Comparison of ENCODE assay signal across 18 cellular contexts in the genomic region with DNA sequence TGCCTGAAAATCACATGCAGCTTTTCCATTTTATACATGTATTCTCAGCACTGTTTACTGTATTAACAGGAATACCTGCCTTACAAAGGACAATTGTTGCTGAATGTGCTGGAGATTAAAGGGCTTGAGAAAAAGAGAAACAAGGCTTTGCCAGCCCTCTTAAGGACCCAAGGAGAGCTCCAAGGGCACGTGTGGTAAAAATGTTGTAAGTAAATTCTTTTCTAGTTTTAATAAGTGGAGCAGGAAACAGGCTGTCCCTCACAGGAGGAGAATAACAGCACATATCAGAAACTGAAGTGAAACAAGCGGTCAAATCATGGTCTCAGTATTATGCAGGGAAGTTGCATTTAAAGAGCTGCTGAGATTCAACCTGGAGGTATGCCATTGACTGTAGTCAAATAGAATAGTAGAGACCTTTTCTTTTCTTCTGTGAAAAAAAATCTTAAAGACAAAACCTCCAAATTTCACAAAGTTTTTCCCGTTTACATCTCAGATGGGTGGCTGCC. TPM values are rescaled to one million over a fixed set of nuclear protein-coding genes. Genes with fewer than 3 reads are reported as not detected.
DNase-seq lines count a peak whose midpoint lies in the region; ATAC-seq, FAIRE-seq and TF ChIP-seq lines count a peak whose summit lies in the region.
"Had no signal": no experiment of that assay in that cellular context is flagged by ENCODE, and none has a peak within 500 bp of the region (broad histone marks: within the 10 kb centered on the region; RNA-seq: fewer than 3 reads in every experiment).

No MANE protein-coding gene starts in this region.

- H3K36me3 ChIP-seq in OCI-LY3 (replicated peaks; ENCODE audit: low read depth, low read length) (no peaks in the 10 kb centered on the region), thoracic aorta (peaks cover 6% of the 10 kb centered on the region), PC-9 (ENCODE audit: low read depth) (no peaks in the 10 kb centered on the region)

- intact Hi-C loops in PC-9 (cut with micrococcal nuclease; ENCODE audit: unreplicated experiment) = no loop called here

- POLR2A ChIA-PET in PC-9 (lab: Charles Lee; ENCODE audit: unreplicated experiment) = no interaction called here

- H3K4me1 ChIP-seq in OCI-LY3 (ENCODE audit: low read length) (peaks cover 14% of the 10 kb centered on the region), thoracic aorta (ENCODE audit: control insufficient read depth in 1 of 2, low read depth in 2 of 2) (peaks cover 56 to 86% of the 10 kb centered on the region in 2 donors), PC-9 (replicated peaks; ENCODE audit: insufficient read depth) (no peaks in the 10 kb centered on the region)

- H3K27me3 ChIP-seq in OCI-LY3 (ENCODE audit: low read depth, low read length) (peaks cover 22% of the 10 kb centered on the region), thoracic aorta (replicated peaks; ENCODE audit: insufficient read depth) (no peaks in the 10 kb centered on the region), PC-9 (ENCODE audit: insufficient read depth, low read depth) (no peaks in the 10 kb centered on the region)
- H3K27me3 ChIP-seq: BLaER1 had no signal

- no peaks in the 10 kb centered on the region for H3F3A ChIP-seq in PC-9 (ENCODE audit: insufficient read depth, low read depth)

- H4K20me1 ChIP-seq in OCI-LY3 (ENCODE audit: insufficient read depth, low read length) (no peaks in the 10 kb centered on the region), PC-9 (ENCODE audit: insufficient read depth) (no peaks in the 10 kb centered on the region)

- H3K27ac ChIP-seq in OCI-LY3 (ENCODE audit: low read length) (no peak overlapping the region), thoracic aorta (peak overlapping the region; percentile 59 to 96), PC-9 (no peak overlapping the region)
- H3K27ac ChIP-seq: 22Rv1, BLaER1 had no signal

- DNase-seq in NOMO-1 treated with DMSO at 0.1 percent for 48 hours (lab: John Stamatoyannopoulos, UW; ENCODE audit: unreplicated experiment) (peak; percentile 14), NOMO-1 treated with dmso at 0.1 percent for 144 hours (lab: John Stamatoyannopoulos, UW; ENCODE audit: unreplicated experiment) (no peak), thoracic aorta (ENCODE audit: low spot score) (no peak), PC-9 (no peak), hypothalamus (lab: John Stamatoyannopoulos, UW) (no peak), cortex of kidney (lab: John Stamatoyannopoulos, UW) (no peak)
- DNase-seq: activated CD4-positive, alpha-beta T cell treated with anti-CD3 and anti-CD28 coated beads for 48 hours; activated naive CD4-positive, alpha-beta T cell treated with anti-CD3 and anti-CD28 coated beads for 36 hours; SIG-M5; T1000; trophoblast cell had no signal

- H3K9me2 ChIP-seq in PC-9 (ENCODE audit: insufficient read depth) = no peaks in the 10 kb centered on the region

- no peak overlapping the region for H3K4me3 ChIP-seq in OCI-LY3 (ENCODE audit: low read length)
- H3K4me3 ChIP-seq in thoracic aorta = peak overlapping the region; percentile 31
- no peak overlapping the region for H3K4me3 ChIP-seq in PC-9
- H3K4me3 ChIP-seq: BLaER1, skin epidermis had no signal

- H3K9ac ChIP-seq in OCI-LY3 (ENCODE audit: low read length) = no peak overlapping the region
- H3K9ac ChIP-seq: BLaER1 had no signal

- no peak for TF ChIP-seq CTCF in OCI-LY3 (IDR thresholded peaks at IDR 0.05; ENCODE audit: low read depth, low read length)
- no peak for TF ChIP-seq CTCF in thoracic aorta (IDR thresholded peaks at IDR 0.05)
- no peak for TF ChIP-seq CTCF in PC-9 (conservative IDR thresholded peaks at IDR 0.05)

- H3K9me3 ChIP-seq in OCI-LY3 (ENCODE audit: insufficient read depth, low read length) (no peaks in the 10 kb centered on the region), thoracic aorta (no peaks in the 10 kb centered on the region), PC-9 (ENCODE audit: insufficient read depth, low read depth) (no peaks in the 10 kb centered on the region)
- H3K9me3 ChIP-seq: BLaER1 had no signal

- ATAC-seq in thoracic aorta (ENCODE audit: insufficient number of reproducible peaks, low FRiP score, low read depth) = no peak
- ATAC-seq: stimulated activated effector memory CD8-positive, alpha-beta T cell treated with anti-CD3 and anti-CD28 coated beads, Interleukin-12 subunit alpha, Interleukin-12 subunit beta, amount 100 ng/mL, for 72 hours had no signal

- H3K79me2 ChIP-seq in OCI-LY3 (ENCODE audit: low read length) (no peaks in the 10 kb centered on the region), PC-9 (ENCODE audit: low read depth) (no peaks in the 10 kb centered on the region)

- H3K4me2 ChIP-seq in OCI-LY3 (ENCODE audit: low read length) = peak overlapping the region; percentile 51
- H3K4me2 ChIP-seq in PC-9 = no peak overlapping the region
- H3K4me2 ChIP-seq: BLaER1 had no signal

- CTCF ChIA-PET in PC-9 (lab: Charles Lee) = no interaction called here

- FAIRE-seq in islet of Langerhans (lab: Jason Lieb, UNC) = peak; percentile 36
- FAIRE-seq: keratinocyte had no signal

- BruUV-seq in PC-9 (replicated peaks; lab: Mats Ljungman, UMichigan) = no TSS peak

- no peak overlapping the region for H2AFZ ChIP-seq in OCI-LY3 (ENCODE audit: low read depth, low read length)
- no peak overlapping the region for H2AFZ ChIP-seq in PC-9

RNA-seq across cellular contexts. Expression of a gene that starts 18.5 kb away (rescaled TPM):
- total RNA-seq in thoracic aorta (1,000 to 10,000 TPM; 4,453 to 6,615 TPM), PC-9 (2021) (127 and 151 TPM in 2 replicates)

Comparison
In these comparisons a context has a peak if more than half of its experiments do, and no peak if none do; other contexts are left out.
1. H3K27ac ChIP-seq: peak in thoracic aorta (2 of 2); none in OCI-LY3 (single experiment) and PC-9 (single experiment).
2. RNA of a gene that starts 18.5 kb away (total RNA-seq): 4,453 to 6,615 TPM in thoracic aorta; 127 to 151 TPM in PC-9; every median in the first group is over 10 times any median in the second.